In the genomic region with DNA sequence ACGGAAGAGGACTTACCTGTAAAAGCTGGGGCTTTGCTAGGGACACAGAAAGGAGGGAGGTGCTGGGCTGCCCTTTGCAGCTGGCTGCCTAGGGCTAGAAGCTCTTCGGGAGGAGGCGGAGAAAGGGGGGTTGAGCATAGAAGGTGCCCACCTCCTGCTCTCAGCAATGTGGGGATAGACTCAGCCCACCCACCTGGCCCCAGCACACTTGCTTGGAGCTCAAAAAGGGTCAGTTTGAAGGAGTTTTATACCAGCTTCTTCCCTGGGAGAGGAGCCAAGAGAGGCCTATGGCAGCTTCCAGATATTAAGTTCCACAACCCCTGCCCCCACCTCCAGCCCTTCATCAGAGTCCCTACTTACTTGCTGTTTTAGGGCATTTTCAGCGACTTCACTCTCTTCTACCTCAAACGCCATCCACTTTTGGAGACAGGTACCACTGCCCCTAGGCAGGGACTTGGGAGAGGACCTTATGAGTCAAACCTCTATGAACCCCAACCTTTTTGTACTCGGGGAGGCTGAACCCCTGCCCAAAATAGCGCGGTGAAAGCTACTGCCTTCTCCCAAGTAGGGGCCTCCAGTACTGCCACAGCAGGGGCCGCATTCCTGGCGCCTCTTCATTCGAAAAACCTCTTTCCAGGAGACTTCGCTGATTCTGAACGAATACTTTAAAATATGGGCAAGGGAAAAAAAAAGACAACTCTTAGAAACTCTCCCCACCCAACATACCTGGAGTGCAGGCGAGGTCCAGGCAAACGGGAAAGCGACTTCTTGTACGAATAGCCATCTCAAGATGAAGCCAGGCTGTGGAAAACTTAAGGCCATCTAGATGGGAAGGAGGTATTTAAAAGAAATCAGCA, we compare ENCODE assay signal across 28 cellular contexts. TPM values are rescaled to one million over a fixed set of nuclear protein-coding genes. Genes with fewer than 3 reads are reported as not detected.
DNase-seq lines count a peak whose midpoint lies in the region; ATAC-seq and TF ChIP-seq lines count a peak whose summit lies in the region.
"Had no signal": no experiment of that assay in that cellular context is flagged by ENCODE, and none has a peak within 500 bp of the region (broad histone marks: within the 10 kb centered on the region; RNA-seq: fewer than 3 reads in every experiment).

No MANE protein-coding gene starts in this region.

- H3K4me3 Mint-ChIP-seq in activated T-cell treated with anti-CD3 and anti-CD28 coated beads, Interleukin-2, amount 50 U/mL, for 72 hours, result peak overlapping the region; percentile 40 to 52
- no peak overlapping the region for H3K4me3 Mint-ChIP-seq in activated T-helper 1 cell treated with anti-CD3 and anti-CD28 coated beads, Interleukin-12 subunit alpha, Interleukin-12 subunit beta, Interleukin-2, Interleukin-4 antibody, amounts not matched to agents 30 ng/mL and 10 ng/mL and 1 ng/mL, durations not matched to agents 14 hours and 24 hours and 36 hours
- peak overlapping the region; percentile 66 for H3K4me3 Mint-ChIP-seq in mesothelial cell of epicardium

- DNase-seq in activated T-cell treated with anti-CD3 and anti-CD28 coated beads, Interleukin-2, amount 50 U/mL, for 72 hours, result no peak
- no peak for DNase-seq in activated T-cell treated with anti-CD3 and anti-CD28 coated beads for 4 hours
- DNase-seq in activated T-helper 1 cell treated with anti-CD3 and anti-CD28 coated beads, Interleukin-12 subunit alpha, Interleukin-12 subunit beta, Interleukin-2, Interleukin-4 antibody, amounts not matched to agents 30 ng/mL and 10 ng/mL and 1 ng/mL, durations not matched to agents 14 hours and 24 hours and 36 hours (ENCODE audit: low spot score), result no peak
- no peak for DNase-seq in mesothelial cell of epicardium (ENCODE audit: low spot score in 2 of 2, unreplicated experiment in 2 of 2)
- peak; percentile 35 for DNase-seq in upper lobe of right lung
- DNase-seq in HCEC 1CT, result no peak
- DNase-seq: activated CD4-positive, alpha-beta memory T cell treated with anti-CD3 and anti-CD28 coated beads, Interleukin-2, amount 10 ng/mL, durations not matched to agents 7 days and 5 days; activated CD4-positive, CD25-positive, alpha-beta regulatory T cell treated with anti-CD3 and anti-CD28 coated beads, Interleukin-2, amount 50 U/mL, for 72 hours; activated effector memory CD4-positive, alpha-beta T cell treated with anti-CD3 and anti-CD28 coated beads, Interleukin-2, amount 50 U/mL, for 16 hours; adrenal gland; brain microvascular endothelial cell; DMS53; effector CD8-positive, alpha-beta T cell; foreskin keratinocyte; left ventricle myocardium superior; mucosa of descending colon; NCI-H2171; stimulated activated CD4-positive, alpha-beta T cell treated with anti-CD3 and anti-CD28 coated beads, Interleukin-1b, Interleukin-23, amount 100 ng/mL, for 48 hours; T1000 had no signal

- intact Hi-C loops in activated T-helper 1 cell treated with anti-CD3 and anti-CD28 coated beads, Interleukin-12 subunit alpha, Interleukin-12 subunit beta, Interleukin-2, Interleukin-4 antibody, amounts not matched to agents 30 ng/mL and 10 ng/mL and 1 ng/mL, durations not matched to agents 14 hours and 24 hours and 36 hours (cut with micrococcal nuclease), result loop anchor here (2.0 to 5.0 kb wide), 6 partner anchors 17 to 384 kb away; a partner anchor contains a TSS
- intact Hi-C loops in upper lobe of right lung (cut with DNase I), result no loop called here

- H3K27ac ChIP-seq in upper lobe of right lung, result no peak overlapping the region
- H3K27ac ChIP-seq: adrenal gland, brain microvascular endothelial cell, foreskin keratinocyte, SJSA1, skin epidermis had no signal

- H3K9me3 ChIP-seq in upper lobe of right lung, result no peaks in the 10 kb centered on the region
- H3K9me3 ChIP-seq: adrenal gland, mucosa of descending colon, prostate gland, SJSA1 had no signal

- peaks cover 0 to 3% of the 10 kb centered on the region in 2 donors for H3K36me3 Mint-ChIP-seq in activated T-cell treated with anti-CD3 and anti-CD28 coated beads, Interleukin-2, amount 50 U/mL, for 72 hours (ENCODE audit: insufficient read depth in 2 of 2)
- no peaks in the 10 kb centered on the region for H3K36me3 Mint-ChIP-seq in activated T-helper 1 cell treated with anti-CD3 and anti-CD28 coated beads, Interleukin-12 subunit alpha, Interleukin-12 subunit beta, Interleukin-2, Interleukin-4 antibody, amounts not matched to agents 30 ng/mL and 10 ng/mL and 1 ng/mL, durations not matched to agents 14 hours and 24 hours and 36 hours (ENCODE audit: low read depth)
- no peaks in the 10 kb centered on the region for H3K36me3 Mint-ChIP-seq in mesothelial cell of epicardium

- H3K27me3 ChIP-seq in upper lobe of right lung, result peaks cover 100% of the 10 kb centered on the region

- H3K9me3 Mint-ChIP-seq in activated T-cell treated with anti-CD3 and anti-CD28 coated beads, Interleukin-2, amount 50 U/mL, for 72 hours, result no peaks in the 10 kb centered on the region
- no peaks in the 10 kb centered on the region for H3K9me3 Mint-ChIP-seq in activated T-helper 1 cell treated with anti-CD3 and anti-CD28 coated beads, Interleukin-12 subunit alpha, Interleukin-12 subunit beta, Interleukin-2, Interleukin-4 antibody, amounts not matched to agents 30 ng/mL and 10 ng/mL and 1 ng/mL, durations not matched to agents 14 hours and 24 hours and 36 hours
- H3K9me3 Mint-ChIP-seq in mesothelial cell of epicardium, result no peaks in the 10 kb centered on the region
- H3K9me3 Mint-ChIP-seq: activated CD4-positive, alpha-beta memory T cell treated with anti-CD3 and anti-CD28 coated beads, Interleukin-2, amount 10 ng/mL, durations not matched to agents 7 days and 5 days had no signal

- H3K27me3 Mint-ChIP-seq in activated T-cell treated with anti-CD3 and anti-CD28 coated beads, Interleukin-2, amount 50 U/mL, for 72 hours (ENCODE audit: low read depth), result peaks cover 80% of the 10 kb centered on the region
- H3K27me3 Mint-ChIP-seq in activated T-helper 1 cell treated with anti-CD3 and anti-CD28 coated beads, Interleukin-12 subunit alpha, Interleukin-12 subunit beta, Interleukin-2, Interleukin-4 antibody, amounts not matched to agents 30 ng/mL and 10 ng/mL and 1 ng/mL, durations not matched to agents 14 hours and 24 hours and 36 hours (ENCODE audit: insufficient read depth), result peaks cover 81% of the 10 kb centered on the region
- peaks cover 96% of the 10 kb centered on the region for H3K27me3 Mint-ChIP-seq in mesothelial cell of epicardium (ENCODE audit: low read depth)

- peaks cover 28% of the 10 kb centered on the region for H3K4me1 ChIP-seq in upper lobe of right lung
- H3K4me1 ChIP-seq: foreskin keratinocyte had no signal

- ATAC-seq in activated T-cell treated with anti-CD3 and anti-CD28 coated beads, Interleukin-2, amount 50 U/mL, for 72 hours (replicated peaks in 1 of 2), result no peak
- ATAC-seq in upper lobe of right lung, result no peak
- no peak for ATAC-seq in HG03045 (IDR thresholded peaks at IDR 0.05; ENCODE audit: unreplicated experiment)
- ATAC-seq in HG02885 (IDR thresholded peaks at IDR 0.05; ENCODE audit: poor library complexity, unreplicated experiment), result no peak
- ATAC-seq: foreskin keratinocyte, left ventricle myocardium superior, mucosa of descending colon had no signal

- H3K27ac Mint-ChIP-seq in activated T-cell treated with anti-CD3 and anti-CD28 coated beads, Interleukin-2, amount 50 U/mL, for 72 hours, result peak overlapping the region; percentile 44
- peak overlapping the region; percentile 62 for H3K27ac Mint-ChIP-seq in activated T-helper 1 cell treated with anti-CD3 and anti-CD28 coated beads, Interleukin-12 subunit alpha, Interleukin-12 subunit beta, Interleukin-2, Interleukin-4 antibody, amounts not matched to agents 30 ng/mL and 10 ng/mL and 1 ng/mL, durations not matched to agents 14 hours and 24 hours and 36 hours
- H3K27ac Mint-ChIP-seq in mesothelial cell of epicardium, result peak overlapping the region; percentile 70
- H3K27ac Mint-ChIP-seq: activated CD4-positive, alpha-beta memory T cell treated with anti-CD3 and anti-CD28 coated beads, Interleukin-2, amount 10 ng/mL, durations not matched to agents 7 days and 5 days had no signal

- no peaks in the 10 kb centered on the region for H3K36me3 ChIP-seq in upper lobe of right lung
- H3K36me3 ChIP-seq: adrenal gland, brain microvascular endothelial cell, prostate gland, SJSA1 had no signal

- TF ChIP-seq CTCF in mesothelial cell of epicardium (IDR thresholded peaks at IDR 0.05; ENCODE audit: unreplicated experiment) (no peak), upper lobe of right lung (IDR thresholded peaks at IDR 0.05) (no peak)

- H3K4me1 Mint-ChIP-seq in activated T-cell treated with anti-CD3 and anti-CD28 coated beads, Interleukin-2, amount 50 U/mL, for 72 hours (ENCODE audit: low read depth), result peaks cover 23% of the 10 kb centered on the region
- no peaks in the 10 kb centered on the region for H3K4me1 Mint-ChIP-seq in activated T-helper 1 cell treated with anti-CD3 and anti-CD28 coated beads, Interleukin-12 subunit alpha, Interleukin-12 subunit beta, Interleukin-2, Interleukin-4 antibody, amounts not matched to agents 30 ng/mL and 10 ng/mL and 1 ng/mL, durations not matched to agents 14 hours and 24 hours and 36 hours (ENCODE audit: low read depth)
- peaks cover 39% of the 10 kb centered on the region for H3K4me1 Mint-ChIP-seq in mesothelial cell of epicardium

- no peak overlapping the region for H3K4me3 ChIP-seq in upper lobe of right lung
- H3K4me3 ChIP-seq: mucosa of descending colon, SJSA1, skin epidermis had no signal

RNA-seq across cellular contexts. Expression of a gene that starts 1.2 kb away (rescaled TPM):
- total RNA-seq in activated T-cell treated with anti-CD3 and anti-CD28 coated beads, Interleukin-2, amount 50 U/mL, for 72 hours, result under 1 TPM in 1 of 2 donors, not detected in 1; 0.07 TPM
- not detected in 2 replicates for total RNA-seq in activated T-helper 1 cell treated with anti-CD3 and anti-CD28 coated beads, Interleukin-12 subunit alpha, Interleukin-12 subunit beta, Interleukin-2, Interleukin-4 antibody, amounts not matched to agents 30 ng/mL and 10 ng/mL and 1 ng/mL, durations not matched to agents 14 hours and 24 hours and 36 hours
- 1.4 to 2.1 TPM (median 1.8 TPM) in 3 replicates for total RNA-seq in mesothelial cell of epicardium
- total RNA-seq in upper lobe of right lung, result not detected
- total RNA-seq: A673; activated CD4-positive, alpha-beta memory T cell treated with anti-CD3 and anti-CD28 coated beads, Interleukin-2, amount 10 ng/mL, durations not matched to agents 7 days and 5 days; B cell; foreskin keratinocyte; H4; left ventricle myocardium superior; LHCN-M2; SJSA1 had no signal

RNA-seq across cellular contexts. Expression of a gene that starts 41.5 kb away (rescaled TPM):
- not detected for total RNA-seq in activated T-cell treated with anti-CD3 and anti-CD28 coated beads, Interleukin-2, amount 50 U/mL, for 72 hours
- not detected in 2 replicates for total RNA-seq in activated T-helper 1 cell treated with anti-CD3 and anti-CD28 coated beads, Interleukin-12 subunit alpha, Interleukin-12 subunit beta, Interleukin-2, Interleukin-4 antibody, amounts not matched to agents 30 ng/mL and 10 ng/mL and 1 ng/mL, durations not matched to agents 14 hours and 24 hours and 36 hours
- total RNA-seq in mesothelial cell of epicardium (6.9 to 7.7 TPM (median 7.5 TPM) in 3 replicates), upper lobe of right lung (not detected)
- total RNA-seq: A673; activated CD4-positive, alpha-beta memory T cell treated with anti-CD3 and anti-CD28 coated beads, Interleukin-2, amount 10 ng/mL, durations not matched to agents 7 days and 5 days; B cell; foreskin keratinocyte; left ventricle myocardium superior had no signal

RNA-seq across cellular contexts. Expression of a gene that starts 56.4 kb away (rescaled TPM):
- under 1 TPM; 0.09 to 0.14 TPM for total RNA-seq in activated T-cell treated with anti-CD3 and anti-CD28 coated beads, Interleukin-2, amount 50 U/mL, for 72 hours
- total RNA-seq in activated T-helper 1 cell treated with anti-CD3 and anti-CD28 coated beads, Interleukin-12 subunit alpha, Interleukin-12 subunit beta, Interleukin-2, Interleukin-4 antibody, amounts not matched to agents 30 ng/mL and 10 ng/mL and 1 ng/mL, durations not matched to agents 14 hours and 24 hours and 36 hours, result not detected in 2 replicates
- total RNA-seq in mesothelial cell of epicardium, result 3.3 to 4.2 TPM (median 3.9 TPM) in 3 replicates
- total RNA-seq in upper lobe of right lung, result not detected
- total RNA-seq: A673; activated CD4-positive, alpha-beta memory T cell treated with anti-CD3 and anti-CD28 coated beads, Interleukin-2, amount 10 ng/mL, durations not matched to agents 7 days and 5 days; B cell; left ventricle myocardium superior had no signal
